Comparison of ENCODE assay signal across 28 cellular contexts in the genomic region with DNA sequence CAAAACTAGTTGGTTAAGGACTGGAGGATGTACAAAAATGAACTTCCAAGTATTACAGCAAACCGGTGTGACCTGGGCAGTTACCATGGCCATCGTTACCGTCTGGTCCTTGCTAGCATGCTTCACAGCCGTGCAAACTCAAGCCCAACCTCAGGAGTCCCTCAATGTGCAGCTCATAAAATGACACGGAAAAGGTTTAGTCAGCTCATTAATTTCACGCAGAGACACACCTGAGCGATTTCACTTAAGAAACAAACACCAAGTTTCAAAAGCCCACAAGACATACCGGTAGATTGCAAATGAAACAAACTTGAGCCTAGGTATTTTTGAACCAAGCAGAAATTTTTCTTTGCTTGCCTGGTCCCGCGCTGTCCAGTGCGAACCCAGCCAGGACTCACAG.
"Had no signal": no experiment of that assay in that cellular context is flagged by ENCODE, and none has a peak within 500 bp of the region (broad histone marks: within the 10 kb centered on the region; RNA-seq: fewer than 3 reads in every experiment).

No MANE protein-coding gene starts in this region.

- H3K4me3 Mint-ChIP-seq: activated CD4-positive, alpha-beta memory T cell treated with anti-CD3 and anti-CD28 coated beads for 36 hours; activated CD8-positive, alpha-beta memory T cell treated with anti-CD3 and anti-CD28 coated beads, Interleukin-2, amount 10 ng/mL, durations not matched to agents 7 days and 5 days; activated CD8-positive, alpha-beta T cell treated with anti-CD3 and anti-CD28 coated beads, Interleukin-2, amount 10 ng/mL, durations not matched to agents 7 days and 5 days; activated naive CD4-positive, alpha-beta T cell treated with anti-CD3 and anti-CD28 coated beads for 36 hours; activated naive CD4-positive, alpha-beta T cell treated with anti-CD3 and anti-CD28 coated beads, Interleukin-2, amount 50 U/mL, for 24 hours; activated T-helper 1 cell treated with anti-CD3 and anti-CD28 coated beads, Interleukin-12 subunit alpha, Interleukin-12 subunit beta, Interleukin-2, Interleukin-4 antibody, amounts not matched to agents 30 ng/mL and 10 ng/mL and 1 ng/mL, durations not matched to agents 14 hours and 24 hours and 36 hours; effector memory CD8-positive, alpha-beta T cell had no signal

- H3K4me3 ChIP-seq: esophagus muscularis mucosa, gastrocnemius medialis, heart left ventricle had no signal

- FAIRE-seq: astrocyte, colon had no signal

- H3K27ac Mint-ChIP-seq: activated CD4-positive, alpha-beta memory T cell treated with anti-CD3 and anti-CD28 coated beads for 36 hours; activated CD8-positive, alpha-beta memory T cell treated with anti-CD3 and anti-CD28 coated beads, Interleukin-2, amount 10 ng/mL, durations not matched to agents 7 days and 5 days; activated naive CD4-positive, alpha-beta T cell treated with anti-CD3 and anti-CD28 coated beads for 36 hours; activated naive CD4-positive, alpha-beta T cell treated with anti-CD3 and anti-CD28 coated beads, Interleukin-2, amount 50 U/mL, for 24 hours; activated T-helper 1 cell treated with anti-CD3 and anti-CD28 coated beads, Interleukin-12 subunit alpha, Interleukin-12 subunit beta, Interleukin-2, Interleukin-4 antibody, amounts not matched to agents 30 ng/mL and 10 ng/mL and 1 ng/mL, durations not matched to agents 14 hours and 24 hours and 36 hours; activated T-helper 2 cell treated with anti-CD3 and anti-CD28 coated beads, Interferon-gamma antibody, Interleukin-2, Interleukin-4, amounts not matched to agents 10 μg/mL and 5 μg/mL and 100 μg/mL, durations not matched to agents 14 hours and 24 hours and 36 hours; effector memory CD8-positive, alpha-beta T cell had no signal

- H3K27me3 Mint-ChIP-seq: activated naive CD4-positive, alpha-beta T cell treated with anti-CD3 and anti-CD28 coated beads, Interleukin-2, amount 50 U/mL, for 24 hours had no signal

- DNase-seq: activated CD4-positive, alpha-beta memory T cell treated with anti-CD3 and anti-CD28 coated beads for 36 hours; activated CD4-positive, alpha-beta T cell treated with anti-CD3 and anti-CD28 coated beads for 1 hour; activated CD4-positive, alpha-beta T cell treated with anti-CD3 and anti-CD28 coated beads for 4 hours; activated CD4-positive, alpha-beta T cell treated with anti-CD3 and anti-CD28 coated beads, Interleukin-2, amount 50 U/mL, for 1 hour; activated CD8-positive, alpha-beta memory T cell treated with anti-CD3 and anti-CD28 coated beads, Interleukin-2, amount 10 ng/mL, durations not matched to agents 7 days and 5 days; activated CD8-positive, alpha-beta memory T cell treated with anti-CD3 and anti-CD28 coated beads, Interleukin-2, amount 50 U/mL, for 4 hours; activated CD8-positive, alpha-beta T cell treated with anti-CD3 and anti-CD28 coated beads, Interleukin-2, amount 10 ng/mL, durations not matched to agents 7 days and 5 days; activated effector memory CD4-positive, alpha-beta T cell treated with anti-CD3 and anti-CD28 coated beads, Interleukin-2, amount 50 U/mL, for 16 hours; activated naive CD4-positive, alpha-beta T cell treated with anti-CD3 and anti-CD28 coated beads for 36 hours; activated T-cell treated with anti-CD3 and anti-CD28 coated beads, Interleukin-2, amount 50 U/mL, for 1 hour; activated T-cell treated with anti-CD3 and anti-CD28 coated beads, Interleukin-2, amount 50 U/mL, for 48 hours; amniotic stem cell; cortex of kidney; dermis blood vessel endothelial cell; effector CD4-positive, alpha-beta T cell; effector memory CD8-positive, alpha-beta T cell; erythroblast; foreskin keratinocyte; gastrocnemius medialis; glutamatergic neuron; heart left ventricle; T-helper 2 cell had no signal

- ATAC-seq: activated CD8-positive, alpha-beta memory T cell treated with anti-CD3 and anti-CD28 coated beads, Interleukin-2, amount 10 ng/mL, durations not matched to agents 7 days and 5 days; activated CD8-positive, alpha-beta T cell treated with anti-CD3 and anti-CD28 coated beads, Interleukin-2, amount 10 ng/mL, durations not matched to agents 7 days and 5 days; effector memory CD8-positive, alpha-beta T cell; foreskin keratinocyte; gastrocnemius medialis; heart left ventricle had no signal

- H3K9me3 ChIP-seq: esophagus muscularis mucosa, gastrocnemius medialis, heart left ventricle had no signal

- H3K4me1 ChIP-seq: foreskin keratinocyte had no signal

- H3K9me3 Mint-ChIP-seq: activated CD4-positive, alpha-beta memory T cell treated with anti-CD3 and anti-CD28 coated beads for 36 hours; activated naive CD4-positive, alpha-beta T cell treated with anti-CD3 and anti-CD28 coated beads for 36 hours; activated naive CD4-positive, alpha-beta T cell treated with anti-CD3 and anti-CD28 coated beads, Interleukin-2, amount 50 U/mL, for 24 hours; activated T-helper 1 cell treated with anti-CD3 and anti-CD28 coated beads, Interleukin-12 subunit alpha, Interleukin-12 subunit beta, Interleukin-2, Interleukin-4 antibody, amounts not matched to agents 30 ng/mL and 10 ng/mL and 1 ng/mL, durations not matched to agents 14 hours and 24 hours and 36 hours; activated T-helper 2 cell treated with anti-CD3 and anti-CD28 coated beads, Interferon-gamma antibody, Interleukin-2, Interleukin-4, amounts not matched to agents 10 μg/mL and 5 μg/mL and 100 μg/mL, durations not matched to agents 14 hours and 24 hours and 36 hours; effector memory CD8-positive, alpha-beta T cell had no signal

- H3K36me3 Mint-ChIP-seq: activated CD4-positive, alpha-beta memory T cell treated with anti-CD3 and anti-CD28 coated beads for 36 hours; activated CD8-positive, alpha-beta memory T cell treated with anti-CD3 and anti-CD28 coated beads, Interleukin-2, amount 10 ng/mL, durations not matched to agents 7 days and 5 days; activated naive CD4-positive, alpha-beta T cell treated with anti-CD3 and anti-CD28 coated beads, Interleukin-2, amount 50 U/mL, for 24 hours had no signal

- H3K27me3 ChIP-seq: esophagus muscularis mucosa, gastrocnemius medialis, heart left ventricle had no signal

- H3K27ac ChIP-seq: esophagus muscularis mucosa, foreskin keratinocyte, gastrocnemius medialis, heart left ventricle had no signal
